Comparison of ENCODE assay signal across 15 cellular contexts in genomic region chr2:176114120-176114929, GRCh38. TPM values are rescaled to one million over a fixed set of nuclear protein-coding genes. Genes with fewer than 3 reads are reported as not detected.
A peak's percentile ranks its signal among the peaks of the same experiment; 100 is the strongest.
DNase-seq lines count a peak whose midpoint lies in the region; TF ChIP-seq lines count a peak whose summit lies in the region.
"Had no signal": no experiment of that assay in that cellular context is flagged by ENCODE, and none has a peak within 500 bp of the region (broad histone marks: within the 10 kb centered on the region; RNA-seq: fewer than 3 reads in every experiment).

No MANE protein-coding gene starts in this region.

- 56 to 58% methylated on average over 26 of the region's 26 CpGs for WGBS in GM23248 (ENCODE audit: low coverage in 1 of 2, low lambda C conversion rate in 2 of 2, missing lambda C conversion rate in 2 of 2), 2 experiments

- H3K4me1 ChIP-seq in GM23248 (ENCODE audit: insufficient read depth) (no peaks in the 10 kb centered on the region; the same call in 1 of the 2 replicates), osteoblast (ENCODE audit: insufficient read depth, low read length) (no peaks in the 10 kb centered on the region)
- H3K4me1 ChIP-seq: HAP-1, upper lobe of right lung had no signal

- H3K9ac ChIP-seq in GM23248 = peak overlapping the region; percentile 89
- H3K9ac ChIP-seq: SK-N-SH had no signal

- H3K9me3 ChIP-seq in GM23248 (ENCODE audit: low read depth) (no peaks in the 10 kb centered on the region), osteoblast (ENCODE audit: low read depth, low read length) (no peaks in the 10 kb centered on the region)
- H3K9me3 ChIP-seq: HAP-1, SK-N-SH, upper lobe of right lung had no signal

- H3F3A ChIP-seq in GM23248 (ENCODE audit: insufficient read depth) = peaks cover 17% of the 10 kb centered on the region

- H3K36me3 ChIP-seq in GM23248 (ENCODE audit: low read depth) = peaks cover 19% of the 10 kb centered on the region
- no peaks in the 10 kb centered on the region for H3K36me3 ChIP-seq in osteoblast (ENCODE audit: insufficient read depth, low read length)
- H3K36me3 ChIP-seq: HAP-1, upper lobe of right lung had no signal

- DNase-seq in GM23248 (peak; percentile 69), NCI-H2081 treated with DMSO at 0.1 percent for 48 hours (lab: John Stamatoyannopoulos, UW) (peak; percentile 77), SHP77 (lab: John Stamatoyannopoulos, UW) (peak; percentile 72 to 85), osteoblast (ENCODE audit: insufficient read length, low spot score, missing footprints) (peak; percentile 59), anterior cingulate cortex (lab: John Stamatoyannopoulos, UW) (no peak), AG20443 (ENCODE audit: low spot score) (no peak), GF-D8 (lab: John Stamatoyannopoulos, UW) (no peak)
- DNase-seq: activated CD4-positive, alpha-beta memory T cell treated with anti-CD3 and anti-CD28 coated beads for 36 hours; amniotic stem cell; SK-N-SH; upper lobe of right lung had no signal

- TF ChIP-seq CTCF in osteoblast (IDR thresholded peaks at IDR 0.05; ENCODE audit: extremely low read depth, low read depth, low read length) = no peak

- peak overlapping the region; percentile 95 for H3K4me2 ChIP-seq in GM23248 (ENCODE audit: unreplicated experiment)
- H3K4me2 ChIP-seq in osteoblast (ENCODE audit: insufficient read depth, low read length) = no peak overlapping the region
- H3K4me2 ChIP-seq: SK-N-SH had no signal

- peak overlapping the region; percentile 88 for H3K27ac ChIP-seq in GM23248
- no peak overlapping the region for H3K27ac ChIP-seq in osteoblast (ENCODE audit: low read depth, low read length)
- H3K27ac ChIP-seq: skin epidermis, upper lobe of right lung had no signal

- no peaks in the 10 kb centered on the region for H3K9me2 ChIP-seq in GM23248 (ENCODE audit: insufficient read depth)
- H3K9me2 ChIP-seq: SK-N-SH had no signal

- H3K4me3 ChIP-seq in GM23248 (peak overlapping the region; percentile 70), osteoblast (ENCODE audit: insufficient read depth, low read length) (no peak overlapping the region)
- H3K4me3 ChIP-seq: HAP-1, skin epidermis, upper lobe of right lung had no signal

- in situ Hi-C loops in GM23248 (cut with MboI) = loop anchor here (25.0 kb wide), 1 partner anchor 1623 kb away; no protein-coding TSS in a partner anchor

- peaks cover 100% of the 10 kb centered on the region for H3K79me2 ChIP-seq in GM23248 (ENCODE audit: insufficient read depth)
- no peaks in the 10 kb centered on the region for H3K79me2 ChIP-seq in osteoblast (ENCODE audit: insufficient read depth, low read length)

- H3K27me3 ChIP-seq in GM23248 (replicated peaks; ENCODE audit: insufficient read depth) (no peaks in the 10 kb centered on the region), osteoblast (ENCODE audit: insufficient read depth, low read length) (peaks cover 98% of the 10 kb centered on the region)

- no peaks in the 10 kb centered on the region for H4K20me1 ChIP-seq in GM23248 (ENCODE audit: insufficient read depth)
- no peaks in the 10 kb centered on the region for H4K20me1 ChIP-seq in osteoblast (ENCODE audit: insufficient read depth, low read length)

- H2AFZ ChIP-seq in GM23248 = no peak overlapping the region
- no peak overlapping the region for H2AFZ ChIP-seq in osteoblast (ENCODE audit: low read length)

RNA-seq across cellular contexts. Expression of gene HOXD10, which starts 2.3 kb away (rescaled TPM):
- 17.2 and 23.5 TPM in 2 replicates for total RNA-seq in GM23248 (2014; rRNA removed; shearing (Covaris generic))
- polyA plus RNA-seq in GM23248 (2016; fragmentation: Nextera tagmentation; extraction: Ambion mirVana) = 10.9 and 16.0 TPM in 2 replicates
- total RNA-seq in osteoblast = not detected in 2 replicates
- total RNA-seq: activated CD4-positive, alpha-beta memory T cell treated with anti-CD3 and anti-CD28 coated beads for 36 hours had no signal

RNA-seq across cellular contexts. Expression of gene HOXD11, which starts 7.2 kb away (rescaled TPM):
- 28.4 and 31.6 TPM in 2 replicates for total RNA-seq in GM23248 (2014; rRNA removed; shearing (Covaris generic))
- polyA plus RNA-seq in GM23248 (2016; fragmentation: Nextera tagmentation; extraction: Ambion mirVana) = 27.7 and 30.0 TPM in 2 replicates
- total RNA-seq in osteoblast = not detected in 2 replicates
- total RNA-seq: activated CD4-positive, alpha-beta memory T cell treated with anti-CD3 and anti-CD28 coated beads for 36 hours; omental fat pad; upper lobe of right lung had no signal
- polyA plus RNA-seq: SK-N-SH had no signal

RNA-seq across cellular contexts. Expression of gene HOXD9, which starts 8.2 kb away (rescaled TPM):
- 4.2 and 7.0 TPM in 2 replicates for total RNA-seq in GM23248 (2014; rRNA removed; shearing (Covaris generic))
- polyA plus RNA-seq in GM23248 (2016; fragmentation: Nextera tagmentation; extraction: Ambion mirVana) = 5.7 and 7.2 TPM in 2 replicates
- total RNA-seq in osteoblast = 0.36 and 0.59 TPM in 2 replicates
- total RNA-seq: activated CD4-positive, alpha-beta memory T cell treated with anti-CD3 and anti-CD28 coated beads for 36 hours had no signal

RNA-seq across cellular contexts. Expression of gene HOXD12, which starts 14.7 kb away (rescaled TPM):
- 0.22 TPM in 1 of 2 replicates, not detected in the other for total RNA-seq in GM23248 (2014; rRNA removed; shearing (Covaris generic))
- polyA plus RNA-seq in GM23248 (2016; fragmentation: Nextera tagmentation; extraction: Ambion mirVana) = 0.14 and 0.19 TPM in 2 replicates
- not detected in 2 replicates for total RNA-seq in osteoblast
- total RNA-seq: activated CD4-positive, alpha-beta memory T cell treated with anti-CD3 and anti-CD28 coated beads for 36 hours; omental fat pad; upper lobe of right lung had no signal
- polyA plus RNA-seq: BJ, SK-N-SH had no signal

RNA-seq across cellular contexts. Expression of gene HOXD8, which starts 15.2 kb away (rescaled TPM):
- total RNA-seq in GM23248 (2014; rRNA removed; shearing (Covaris generic)) = 23.4 and 27.8 TPM in 2 replicates
- 18.0 and 19.7 TPM in 2 replicates for polyA plus RNA-seq in GM23248 (2016; fragmentation: Nextera tagmentation; extraction: Ambion mirVana)
- 3.3 and 5.6 TPM in 2 replicates for total RNA-seq in osteoblast
- total RNA-seq: activated CD4-positive, alpha-beta memory T cell treated with anti-CD3 and anti-CD28 coated beads for 36 hours had no signal

Comparison
In these comparisons a context has a peak if more than half of its experiments do, and no peak if none do; other contexts are left out.
1. DNase-seq: peak in GM23248 (single experiment), NCI-H2081 treated with DMSO at 0.1 percent for 48 hours (single experiment), SHP77 (2 of 2) and osteoblast (single experiment); none in anterior cingulate cortex (0 of 58), AG20443 (single experiment) and GF-D8 (single experiment).
2. RNA of gene HOXD10, which starts 2.3 kb away (total RNA-seq): 17.2 to 23.5 TPM in GM23248; not detected in osteoblast; every median in the first group is over 10 times any median in the second.
3. RNA of gene HOXD11, which starts 7.2 kb away (total RNA-seq): 28.4 to 31.6 TPM in GM23248; not detected in osteoblast; every median in the first group is over 10 times any median in the second.